In genomic region chr20:59016795-59017492, GRCh38 we compare ENCODE assay signal across 10 cellular contexts. TPM values are rescaled to one million over a fixed set of nuclear protein-coding genes. Genes with fewer than 3 reads are reported as not detected.
DNase-seq lines count a peak whose midpoint lies in the region; ATAC-seq and TF ChIP-seq lines count a peak whose summit lies in the region.
"Had no signal": no experiment of that assay in that cellular context is flagged by ENCODE, and none has a peak within 500 bp of the region (broad histone marks: within the 10 kb centered on the region; RNA-seq: fewer than 3 reads in every experiment).

No MANE protein-coding gene starts in this region.

- peak; percentile 11 for DNase-seq in GM03348 (ENCODE audit: low spot score)
- DNase-seq in NAMALWA (ENCODE audit: low spot score): peak; percentile 35
- peak; percentile 36 for DNase-seq in activated naive CD4-positive, alpha-beta T cell treated with anti-CD3 and anti-CD28 coated beads, Interleukin-2, amount 10 ng/mL, durations not matched to agents 7 days and 5 days
- DNase-seq in lung (ENCODE audit: low spot score): peak; percentile 18
- DNase-seq in stomach: no peak
- no peak for DNase-seq in NK-92 treated with Interleukin-12 subunit alpha and Interleukin-12 subunit beta, amount 100 ng/mL, for 24 hours (lab: John Stamatoyannopoulos, UW)
- DNase-seq in NOMO-1 (lab: John Stamatoyannopoulos, UW; ENCODE audit: unreplicated experiment in 2 of 2): no peak
- DNase-seq: DND-41, NCI-H446 treated with DMSO at 0.1 percent for 48 hours had no signal

- H3K27ac ChIP-seq in lung (ENCODE audit: low read depth in 1 of 2, low read length in 1 of 2) (no peak overlapping the region), stomach (no peak overlapping the region)

- CTCF ChIA-PET in activated naive CD4-positive, alpha-beta T cell treated with anti-CD3 and anti-CD28 coated beads, Interleukin-2, amount 10 ng/mL, durations not matched to agents 7 days and 5 days (lab: Charles Lee): interaction anchor here (1.0 kb wide), 1 partner anchor 438 kb away, joined by 3 read pairs; no protein-coding TSS in a partner anchor

- 27 to 55% methylated on average over 4 of the region's 4 CpGs for WGBS in lung, 2 donors
- WGBS in stomach, 5 donors: 30 to 44% (median 42%) methylated on average over 4 of the region's 4 CpGs

- H3K4me1 Mint-ChIP-seq in activated naive CD4-positive, alpha-beta T cell treated with anti-CD3 and anti-CD28 coated beads, Interleukin-2, amount 10 ng/mL, durations not matched to agents 7 days and 5 days: peaks cover 46% of the 10 kb centered on the region

- no peak overlapping the region for H3K4me3 ChIP-seq in lung
- no peak overlapping the region for H3K4me3 ChIP-seq in stomach

- no peaks in the 10 kb centered on the region for H3K36me3 ChIP-seq in lung (ENCODE audit: control insufficient read depth in 2 of 2, insufficient read depth in 2 of 2, low read length in 2 of 2)
- peaks cover 0 to 5% (median 2%) of the 10 kb centered on the region in 4 donors for H3K36me3 ChIP-seq in stomach

- no peak for TF ChIP-seq CTCF in lung (IDR thresholded peaks at IDR 0.05; ENCODE audit: control extremely low read depth, extremely low read depth)
- TF ChIP-seq CTCF in stomach (IDR thresholded peaks at IDR 0.05): no peak

- H3K4me1 ChIP-seq in lung (ENCODE audit: control insufficient read depth in 2 of 2, insufficient read depth in 2 of 2, low read length in 2 of 2) (no peaks in the 10 kb centered on the region), stomach (peaks cover 0 to 11% (median 6%) of the 10 kb centered on the region in 4 donors)

- H3K9me3 ChIP-seq in lung (ENCODE audit: control insufficient read depth in 2 of 2, insufficient read depth in 1 of 2, low read length in 1 of 2) (no peaks in the 10 kb centered on the region), stomach (no peaks in the 10 kb centered on the region)

- peaks cover 4% of the 10 kb centered on the region for H3K27me3 Mint-ChIP-seq in activated naive CD4-positive, alpha-beta T cell treated with anti-CD3 and anti-CD28 coated beads, Interleukin-2, amount 10 ng/mL, durations not matched to agents 7 days and 5 days

- no peaks in the 10 kb centered on the region for H3K9me3 Mint-ChIP-seq in activated naive CD4-positive, alpha-beta T cell treated with anti-CD3 and anti-CD28 coated beads, Interleukin-2, amount 10 ng/mL, durations not matched to agents 7 days and 5 days

- H3K27ac Mint-ChIP-seq in activated naive CD4-positive, alpha-beta T cell treated with anti-CD3 and anti-CD28 coated beads, Interleukin-2, amount 10 ng/mL, durations not matched to agents 7 days and 5 days: peak overlapping the region; percentile 28

- TF ChIP-seq POLR2A in stomach (IDR thresholded peaks at IDR 0.05): no peak

- H3K27me3 ChIP-seq in lung (ENCODE audit: control insufficient read depth, insufficient read depth): no peaks in the 10 kb centered on the region
- H3K27me3 ChIP-seq in stomach: no peaks in the 10 kb centered on the region

- ATAC-seq in lung (ENCODE audit: insufficient read depth, low FRiP score): no peak

- TF ChIP-seq EP300 in stomach (IDR thresholded peaks at IDR 0.05): no peak

- H3K4me3 Mint-ChIP-seq in activated naive CD4-positive, alpha-beta T cell treated with anti-CD3 and anti-CD28 coated beads, Interleukin-2, amount 10 ng/mL, durations not matched to agents 7 days and 5 days: no peak overlapping the region

- peaks cover 7% of the 10 kb centered on the region for H3K36me3 Mint-ChIP-seq in activated naive CD4-positive, alpha-beta T cell treated with anti-CD3 and anti-CD28 coated beads, Interleukin-2, amount 10 ng/mL, durations not matched to agents 7 days and 5 days

- intact Hi-C loops in stomach (cut with DNase I; ENCODE audit: low total_unique reads): no loop called here

RNA-seq across cellular contexts. Expression of gene TUBB1, which starts 2.3 kb away (rescaled TPM):
- 1 to 10 TPM in 1 of 2 donors, under 1 TPM in 1; 0.64 to 6.6 TPM for total RNA-seq in lung
- polyA plus RNA-seq in lung: 1 to 10 TPM in 1 of 2 donors, under 1 TPM in 1; 0.87 to 6.8 TPM
- total RNA-seq in stomach: under 1 TPM in 1 of 5 donors, not detected in 4; 0.55 TPM
- polyA plus RNA-seq in stomach: under 1 TPM in 2 of 3 donors, not detected in 1; 0.03 to 0.12 TPM
- total RNA-seq: LHCN-M2 had no signal

RNA-seq across cellular contexts. Expression of gene CTSZ, which starts 9.9 kb away (rescaled TPM):
- 100 to 1,000 TPM; 105 to 393 TPM for total RNA-seq in lung
- 100 to 1,000 TPM; 189 to 558 TPM for polyA plus RNA-seq in lung
- 100 to 1,000 TPM in 1 of 5 donors, 10 to 100 TPM in 4; 35.3 to 134 (median 56.9) TPM for total RNA-seq in stomach
- 10 to 100 TPM; 41.7 to 59.1 (median 55.5) TPM for polyA plus RNA-seq in stomach

RNA-seq across cellular contexts. Expression of gene ATP5F1E, which starts 15.2 kb away (rescaled TPM):
- total RNA-seq in lung (10 to 100 TPM; 18.4 to 74.3 TPM), stomach (100 to 1,000 TPM in 1 of 5 donors, 10 to 100 TPM in 4; 20.4 to 101 (median 27.4) TPM)
- polyA plus RNA-seq in lung (10 to 100 TPM; 53.9 to 88.8 TPM), stomach (10 to 100 TPM; 56.4 to 78.5 (median 71.5) TPM)

RNA-seq across cellular contexts. Expression of gene PRELID3B, which starts 25.6 kb away (rescaled TPM):
- total RNA-seq in lung (10 to 100 TPM; 48.7 to 61.1 TPM), stomach (100 to 1,000 TPM in 1 of 5 donors, 10 to 100 TPM in 4; 35.7 to 322 (median 72.7) TPM)
- polyA plus RNA-seq in lung (10 to 100 TPM; 19.9 to 33.7 TPM), stomach (10 to 100 TPM; 20.0 to 65.8 (median 31.3) TPM)

RNA-seq across cellular contexts. Expression of gene NELFCD, which starts 35.9 kb away (rescaled TPM):
- 10 to 100 TPM; 46.4 to 93.9 TPM for total RNA-seq in lung
- polyA plus RNA-seq in lung: 10 to 100 TPM; 31.5 to 38.3 TPM
- 10 to 100 TPM; 20.9 to 59.5 (median 41.1) TPM for total RNA-seq in stomach
- 10 to 100 TPM; 34.7 to 47.5 (median 41.4) TPM for polyA plus RNA-seq in stomach

Comparison
In these comparisons a context has a peak if more than half of its experiments do, and no peak if none do; other contexts are left out.
1. DNase-seq: peak in GM03348 (single experiment), NAMALWA (single experiment), activated naive CD4-positive, alpha-beta T cell treated with anti-CD3 and anti-CD28 coated beads, Interleukin-2, amount 10 ng/mL, durations not matched to agents 7 days and 5 days (single experiment) and lung (single experiment); none in stomach (single experiment), NK-92 treated with Interleukin-12 subunit alpha and Interleukin-12 subunit beta, amount 100 ng/mL, for 24 hours (single experiment) and NOMO-1 (0 of 2).